Comparison of ENCODE assay signal across 20 cellular contexts in the genomic region with DNA sequence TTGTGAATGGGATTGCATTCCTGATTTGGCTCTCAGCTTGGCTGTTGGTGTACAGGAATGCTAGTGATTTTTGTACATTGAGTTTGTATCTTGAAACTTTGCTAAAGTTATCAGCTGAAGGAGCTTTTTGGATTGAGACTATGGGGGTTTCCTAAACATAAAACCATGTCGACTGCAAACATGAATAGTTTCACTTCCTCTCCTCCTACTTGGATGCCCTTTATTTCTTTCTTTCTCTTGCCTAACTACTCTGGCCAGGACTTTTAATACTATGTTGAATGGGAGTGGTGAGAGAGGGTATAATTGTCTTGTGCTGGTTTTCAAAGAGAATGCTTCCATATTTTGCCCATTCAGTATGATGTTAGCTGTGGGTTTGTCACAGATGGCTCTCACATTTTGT.
A peak's percentile ranks its signal among the peaks of the same experiment; 100 is the strongest.
DNase-seq lines count a peak whose midpoint lies in the region; ATAC-seq, FAIRE-seq and TF ChIP-seq lines count a peak whose summit lies in the region.
"Had no signal": no experiment of that assay in that cellular context is flagged by ENCODE, and none has a peak within 500 bp of the region (broad histone marks: within the 10 kb centered on the region; RNA-seq: fewer than 3 reads in every experiment).

No MANE protein-coding gene starts in this region.

- peaks cover 0 to 7% (median 3%) of the 10 kb centered on the region in 4 donors for H3K36me3 ChIP-seq in sigmoid colon

- H3K4me3 ChIP-seq in sigmoid colon: no peak overlapping the region
- H3K4me3 ChIP-seq: hepatocyte, skin epidermis, suprapubic skin had no signal

- TF ChIP-seq CTCF in sigmoid colon (IDR thresholded peaks at IDR 0.05): no peak

- 49 to 91% methylated on average over 1 of the region's 1 CpG for WGBS in sigmoid colon, 2 donors

- H3K27ac ChIP-seq in sigmoid colon: no peak overlapping the region
- H3K27ac ChIP-seq: hepatocyte, skin epidermis, suprapubic skin had no signal

- no peaks in the 10 kb centered on the region for H3K4me1 ChIP-seq in sigmoid colon
- H3K4me1 ChIP-seq: suprapubic skin had no signal

- no peak for TF ChIP-seq POLR2A in sigmoid colon (IDR thresholded peaks at IDR 0.05)

- ATAC-seq in GM21717 (IDR thresholded peaks at IDR 0.05; ENCODE audit: unreplicated experiment) (peak; percentile 75), HG03457 (IDR thresholded peaks at IDR 0.05; ENCODE audit: unreplicated experiment) (peak; percentile 66), HG03520 (IDR thresholded peaks at IDR 0.05; ENCODE audit: unreplicated experiment) (no peak)
- ATAC-seq: natural killer cell treated with Interleukin-12 subunit alpha and Interleukin-12 subunit beta and Interleukin-15 and Interleukin-18, amount 100 ng/mL, for 72 hours had no signal

- TF ChIP-seq EP300 in sigmoid colon (IDR thresholded peaks at IDR 0.05): no peak

- no peak for DNase-seq in GM18507 (ENCODE audit: extremely low spot score, insufficient read length, low read depth)
- peak; percentile 5 for DNase-seq in SIG-M5 (lab: John Stamatoyannopoulos, UW)
- no peak for DNase-seq in C1 segment of cervical spinal cord (lab: John Stamatoyannopoulos, UW)
- no peak for DNase-seq in sigmoid colon
- no peak for DNase-seq in AML-193 (lab: John Stamatoyannopoulos, UW)
- DNase-seq: activated naive CD4-positive, alpha-beta T cell treated with anti-CD3 and anti-CD28 coated beads, Interleukin-2, amount 10 ng/mL, durations not matched to agents 7 days and 5 days; mesenchymal stem cell; NCI-H1694 treated with DMSO at 0.1 percent for 48 hours; NCI-H510A; OCI-M1; stimulated activated CD4-positive, alpha-beta T cell treated with anti-CD3 and anti-CD28 coated beads, Interleukin-4, amount 100 ng/mL, for 4 hours; stimulated activated CD8-positive, alpha-beta memory T cell treated with anti-CD3 and anti-CD28 coated beads, Interleukin-4, amount 100 ng/mL, for 48 hours had no signal

- H3K27me3 ChIP-seq in sigmoid colon: no peaks in the 10 kb centered on the region
- H3K27me3 ChIP-seq: hepatocyte, suprapubic skin had no signal

- intact Hi-C loops in sigmoid colon (cut with DNase I): no loop called here

- H3K9me3 ChIP-seq in sigmoid colon: peaks cover 0 to 18% (median 0%) of the 10 kb centered on the region in 4 donors

- peak; percentile 68 for FAIRE-seq in GM18507 (lab: Jason Lieb, UNC)
- FAIRE-seq: endometrium had no signal
